ENCODE assay signal across 8 cellular contexts in the genomic region with DNA sequence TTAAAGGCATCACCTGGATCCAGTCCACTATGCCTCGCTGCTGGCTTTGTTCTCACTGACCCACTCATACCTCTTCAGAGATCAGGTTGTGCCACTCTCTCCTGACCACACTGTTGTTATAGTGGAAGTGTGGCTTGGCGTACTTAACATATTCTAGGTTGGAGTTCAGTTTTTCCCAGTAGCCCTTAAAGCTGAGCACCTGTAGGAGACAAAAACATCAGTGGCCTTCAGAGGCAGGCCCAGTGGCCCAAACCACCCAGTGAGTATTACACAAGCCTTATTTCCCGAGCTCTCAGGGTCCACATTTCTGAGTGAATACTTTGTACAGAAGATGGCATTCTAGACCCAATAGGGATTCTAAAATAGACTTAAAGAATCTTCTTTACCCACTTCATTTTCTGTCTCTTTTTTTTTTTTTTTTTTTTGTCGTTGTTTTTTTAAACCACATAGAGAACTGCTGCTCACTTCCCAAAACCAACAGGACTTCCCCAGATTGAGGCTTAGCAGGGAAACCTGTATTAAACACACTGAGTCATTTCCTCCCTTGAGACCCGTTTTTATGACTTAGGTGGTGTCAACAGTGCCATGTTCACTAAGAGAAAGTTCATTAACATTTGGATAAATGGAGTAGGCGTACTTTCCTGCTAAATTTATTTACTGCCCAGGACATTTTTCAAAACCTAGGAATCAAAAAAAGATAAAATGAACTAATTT.
A peak's percentile ranks its signal among the peaks of the same experiment; 100 is the strongest.
DNase-seq lines count a peak whose midpoint lies in the region; ATAC-seq and TF ChIP-seq lines count a peak whose summit lies in the region.

No MANE protein-coding gene starts in this region.

- H4K8ac ChIP-seq in IMR-90 (ENCODE audit: low read depth in 2 of 2, low read length in 2 of 2), result peak overlapping the region in 1 of 2 experiments; percentile 76; a peak in 2 of 4 replicates

- peak overlapping the region; percentile 74 for H2AK9ac ChIP-seq in IMR-90 (replicated peaks; ENCODE audit: low read depth, low read length, poor library complexity)

- 0 out of 4 replicates have a peak, but pooled peaks cover 0 to 4% of the 10 kb centered on the region in 2 experiments for H3K79me1 ChIP-seq in IMR-90 (ENCODE audit: low read depth in 1 of 2, low read length in 2 of 2)

- peak; percentile 56 for ATAC-seq in GM21381 (IDR thresholded peaks at IDR 0.05; ENCODE audit: unreplicated experiment)
- ATAC-seq in IMR-90 (ENCODE audit: low read depth), result no peak
- peak; percentile 62 for ATAC-seq in activated naive CD8-positive, alpha-beta T cell treated with anti-CD3 and anti-CD28 coated beads, Interleukin-2, amount 50 U/mL, for 24 hours
- ATAC-seq in stimulated activated memory B cell treated with anti-CD40 and anti-IgM and Interleukin-4, amounts not matched to agents 10 μg/mL and 1 μg/mL and 100 μg/mL, for 72 hours, result peak; percentile 94
- no peak for ATAC-seq in HG03280 (IDR thresholded peaks at IDR 0.05; ENCODE audit: unreplicated experiment)

- no peak for TF ChIP-seq CTCF in IMR-90 (conservative IDR thresholded peaks at IDR 0.05; ENCODE audit: low read depth, low read length)

- peak overlapping the region; percentile 7 for H3K23ac ChIP-seq in IMR-90 (ENCODE audit: low read depth, low read length)

- H2BK15ac ChIP-seq in IMR-90 (ENCODE audit: low read depth, low read length), result peak overlapping the region; percentile 67; the same call in 2 of the 3 replicates

- DNase-seq in GDM1 (lab: John Stamatoyannopoulos, UW) (peak; percentile 80), IMR-90 (peak; percentile 37), NCI-H510A treated with DMSO at 0.1 percent for 48 hours (lab: John Stamatoyannopoulos, UW) (no peak), NCI-H774 (lab: John Stamatoyannopoulos, UW) (no peak)
- DNase-seq in activated naive CD8-positive, alpha-beta T cell treated with anti-CD3 and anti-CD28 coated beads, Interleukin-2, amount 50 U/mL, for 24 hours, result peak; percentile 23

- H2BK120ac ChIP-seq in IMR-90 (ENCODE audit: low read depth, low read length), result peak overlapping the region; percentile 64

- H3K4ac ChIP-seq in IMR-90 (ENCODE audit: low read depth, low read length), result peak overlapping the region; percentile 60

- TF ChIP-seq POLR2A in IMR-90 (IDR thresholded peaks at IDR 0.05; ENCODE audit: low read depth, low read length), result no peak

- no peak overlapping the region for H2AFZ ChIP-seq in IMR-90 (replicated peaks; ENCODE audit: low read length, poor library complexity)

- peak overlapping the region; percentile 66 for H2AK5ac ChIP-seq in IMR-90 (ENCODE audit: low read depth, low read length)

- H3K4me1 ChIP-seq in IMR-90 (ENCODE audit: control insufficient read depth, insufficient read depth, low read length), result peaks cover 29% of the 10 kb centered on the region

- BruUV-seq in IMR-90 (replicated peaks; lab: Mats Ljungman, UMichigan), result no TSS peak

- peak overlapping the region; percentile 90 for H2BK20ac ChIP-seq in IMR-90 (ENCODE audit: low read depth, low read length)

- H3K36me3 Mint-ChIP-seq in activated naive CD8-positive, alpha-beta T cell treated with anti-CD3 and anti-CD28 coated beads, Interleukin-2, amount 50 U/mL, for 24 hours (ENCODE audit: low read depth), result no peaks in the 10 kb centered on the region
- H3K36me3 Mint-ChIP-seq in stimulated activated memory B cell treated with anti-CD40 and anti-IgM and Interleukin-4, amounts not matched to agents 10 μg/mL and 1 μg/mL and 100 μg/mL, for 72 hours, result peaks cover 19% of the 10 kb centered on the region

- no peaks in the 10 kb centered on the region for H4K20me1 ChIP-seq in IMR-90 (ENCODE audit: insufficient read depth, low read length)

- dilution Hi-C loops in IMR-90 (cut with HindIII; ENCODE audit: low sequenced_read_pairs, unreplicated experiment), result no loop called here

- WGBS in IMR-90 (ENCODE audit: extremely low coverage in 2 of 2, insufficient read length in 1 of 2), 2 experiments, result no CpG with 5 or more reads among the region's 6 CpGs

- peaks cover 26% of the 10 kb centered on the region for H3K9me1 ChIP-seq in IMR-90 (ENCODE audit: insufficient read depth, low read length)

- POLR2A ChIA-PET in IMR-90 (lab: Charles Lee; ENCODE audit: unreplicated experiment), result no interaction called here

- peak overlapping the region; percentile 57 for H3K4me3 Mint-ChIP-seq in activated naive CD8-positive, alpha-beta T cell treated with anti-CD3 and anti-CD28 coated beads, Interleukin-2, amount 50 U/mL, for 24 hours
- peak overlapping the region; percentile 21 for H3K4me3 Mint-ChIP-seq in stimulated activated memory B cell treated with anti-CD40 and anti-IgM and Interleukin-4, amounts not matched to agents 10 μg/mL and 1 μg/mL and 100 μg/mL, for 72 hours

- H3K14ac ChIP-seq in IMR-90 (replicated peaks; ENCODE audit: low read depth, low read length), result peak overlapping the region; percentile 24

- H3K27ac ChIP-seq in IMR-90 (ENCODE audit: insufficient read depth, low read length), result peak overlapping the region; percentile 41; the same call in 1 of the 2 replicates

- H3K27me3 ChIP-seq in IMR-90 (ENCODE audit: control insufficient read depth, insufficient read depth, low read length), result no peaks in the 10 kb centered on the region

- H2BK5ac ChIP-seq in IMR-90 (ENCODE audit: low read depth, low read length, poor library complexity, severe bottlenecking), result peak overlapping the region; percentile 45

- peaks cover 62% of the 10 kb centered on the region for H3K4me1 Mint-ChIP-seq in activated naive CD8-positive, alpha-beta T cell treated with anti-CD3 and anti-CD28 coated beads, Interleukin-2, amount 50 U/mL, for 24 hours
- H3K4me1 Mint-ChIP-seq in stimulated activated memory B cell treated with anti-CD40 and anti-IgM and Interleukin-4, amounts not matched to agents 10 μg/mL and 1 μg/mL and 100 μg/mL, for 72 hours, result peaks cover 43% of the 10 kb centered on the region

- peak overlapping the region; percentile 74 for H4K5ac ChIP-seq in IMR-90 (ENCODE audit: low read depth, low read length)

- H3K4me3 ChIP-seq in IMR-90 (ENCODE audit: insufficient read depth, low read depth, low read length), result no peak overlapping the region

- H4K91ac ChIP-seq in IMR-90 (ENCODE audit: insufficient read depth, low read depth, low read length), result peak overlapping the region; percentile 80

- intact Hi-C loops in IMR-90 (cut with micrococcal nuclease), result no loop called here

- H3K36me3 ChIP-seq in IMR-90 (ENCODE audit: control insufficient read depth, insufficient read depth, low read length), result no peaks in the 10 kb centered on the region

- CTCF ChIA-PET in IMR-90 (lab: Yijun Ruan, JAX), result interaction anchor here (2.3 kb wide), 1 partner anchor 83 kb away, joined by 19 read pairs; no protein-coding TSS in a partner anchor

- H3K9me3 Mint-ChIP-seq in activated naive CD8-positive, alpha-beta T cell treated with anti-CD3 and anti-CD28 coated beads, Interleukin-2, amount 50 U/mL, for 24 hours, result no peaks in the 10 kb centered on the region
- H3K9me3 Mint-ChIP-seq in stimulated activated memory B cell treated with anti-CD40 and anti-IgM and Interleukin-4, amounts not matched to agents 10 μg/mL and 1 μg/mL and 100 μg/mL, for 72 hours, result no peaks in the 10 kb centered on the region

- TF ChIP-seq RAD21 in IMR-90 (IDR thresholded peaks at IDR 0.05; ENCODE audit: low read length), result no peak

- H3K4me2 ChIP-seq in IMR-90 (ENCODE audit: low read depth, low read length), result no peak overlapping the region

- H3K27ac Mint-ChIP-seq in activated naive CD8-positive, alpha-beta T cell treated with anti-CD3 and anti-CD28 coated beads, Interleukin-2, amount 50 U/mL, for 24 hours, result peak overlapping the region; percentile 71
- H3K27ac Mint-ChIP-seq in stimulated activated memory B cell treated with anti-CD40 and anti-IgM and Interleukin-4, amounts not matched to agents 10 μg/mL and 1 μg/mL and 100 μg/mL, for 72 hours, result peak overlapping the region; percentile 75

- H3K56ac ChIP-seq in IMR-90 (ENCODE audit: extremely low read depth, insufficient read depth, low read length), result no peak overlapping the region

- H3K9ac ChIP-seq in IMR-90 (ENCODE audit: low read depth, low read length), result no peak overlapping the region

- H3K18ac ChIP-seq in IMR-90 (ENCODE audit: low read depth, low read length), result peak overlapping the region; percentile 53

- H3K27me3 Mint-ChIP-seq in activated naive CD8-positive, alpha-beta T cell treated with anti-CD3 and anti-CD28 coated beads, Interleukin-2, amount 50 U/mL, for 24 hours, result no peaks in the 10 kb centered on the region
- no peaks in the 10 kb centered on the region for H3K27me3 Mint-ChIP-seq in stimulated activated memory B cell treated with anti-CD40 and anti-IgM and Interleukin-4, amounts not matched to agents 10 μg/mL and 1 μg/mL and 100 μg/mL, for 72 hours

- in situ Hi-C loops in IMR-90 (cut with MboI; ENCODE audit: low sequenced_read_pairs), result loop anchor here (5.0 kb wide), 1 partner anchor 208 kb away; the partner anchor contains the start of gene CCDC146

- no peaks in the 10 kb centered on the region for H3K9me3 ChIP-seq in IMR-90 (ENCODE audit: control insufficient read depth, insufficient read depth, low read length)

TF ChIP-seq in IMR-90, 13 proteins besides CTCF, POLR2A, EP300 and RAD21:
- TF ChIP-seq MXI1 (IDR thresholded peaks at IDR 0.05; ENCODE audit: borderline replicate concordance, low read depth, low read length), result no peak
TF ChIP-seq in IMR-90: peak in this region for 0.

Comparison
In these comparisons a context has a peak if more than half of its experiments do, and no peak if none do; other contexts are left out.
1. DNase-seq: peak in GDM1 (single experiment), IMR-90 (single experiment) and activated naive CD8-positive, alpha-beta T cell treated with anti-CD3 and anti-CD28 coated beads, Interleukin-2, amount 50 U/mL, for 24 hours (single experiment); none in NCI-H510A treated with DMSO at 0.1 percent for 48 hours (single experiment) and NCI-H774 (single experiment).
2. ATAC-seq: peak in GM21381 (single experiment), activated naive CD8-positive, alpha-beta T cell treated with anti-CD3 and anti-CD28 coated beads, Interleukin-2, amount 50 U/mL, for 24 hours (single experiment) and stimulated activated memory B cell treated with anti-CD40 and anti-IgM and Interleukin-4, amounts not matched to agents 10 μg/mL and 1 μg/mL and 100 μg/mL, for 72 hours (single experiment); none in IMR-90 (single experiment) and HG03280 (single experiment).